24 cellular contexts compared by ENCODE assay signal in the genomic region with DNA sequence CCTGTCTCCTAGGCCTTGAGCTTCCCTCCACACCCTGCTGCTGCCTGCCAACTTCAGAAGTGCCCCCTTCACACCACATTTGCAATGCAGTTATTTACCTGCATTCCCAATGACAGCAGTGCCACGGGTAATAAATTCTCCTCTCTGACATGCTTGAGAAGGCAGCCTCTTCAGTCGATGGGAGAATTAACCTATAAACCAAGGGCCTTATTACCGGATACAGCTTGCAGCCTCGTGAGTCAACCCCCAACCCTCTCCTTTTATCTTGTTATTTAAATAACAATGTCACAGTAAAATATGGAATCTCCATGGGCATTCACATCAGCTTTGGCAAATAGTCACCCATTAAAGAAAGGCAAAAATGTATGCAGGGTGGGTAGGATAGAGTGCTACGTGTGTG. TPM values are rescaled to one million over a fixed set of nuclear protein-coding genes. Genes with fewer than 3 reads are reported as not detected.
DNase-seq lines count a peak whose midpoint lies in the region; TF ChIP-seq lines count a peak whose summit lies in the region.
"Had no signal": no experiment of that assay in that cellular context is flagged by ENCODE, and none has a peak within 500 bp of the region (broad histone marks: within the 10 kb centered on the region; RNA-seq: fewer than 3 reads in every experiment).

No MANE protein-coding gene starts in this region.

- H3K36me3 Mint-ChIP-seq in osteocyte (ENCODE audit: unreplicated experiment), result no peaks in the 10 kb centered on the region
- H3K36me3 Mint-ChIP-seq: activated naive CD4-positive, alpha-beta T cell treated with anti-CD3 and anti-CD28 coated beads, Interleukin-2, amount 50 U/mL, for 72 hours; brain; mesothelial cell of epicardium had no signal

- peaks cover 29% of the 10 kb centered on the region for H3K27me3 Mint-ChIP-seq in osteocyte (ENCODE audit: unreplicated experiment)

- H3K4me3 Mint-ChIP-seq in osteocyte (ENCODE audit: unreplicated experiment), result no peak overlapping the region
- H3K4me3 Mint-ChIP-seq: activated B cell treated with CpG ODN at 0.5 μM for 24 hours; activated T-cell treated with anti-CD3 and anti-CD28 coated beads, Interleukin-2, amount 50 U/mL, for 72 hours; brain; mesothelial cell of epicardium; T-helper 1 cell treated with Interleukin-12 subunit alpha and Interleukin-12 subunit beta and Interleukin-4 antibody, amounts not matched to agents 30 μg/mL and 1 μg/mL, for 36 hours had no signal

- H3K4me1 Mint-ChIP-seq in osteocyte (ENCODE audit: unreplicated experiment), result no peaks in the 10 kb centered on the region
- H3K4me1 Mint-ChIP-seq: activated B cell treated with CpG ODN at 0.5 μM for 24 hours had no signal

- no peak overlapping the region for H3K27ac Mint-ChIP-seq in osteocyte (ENCODE audit: unreplicated experiment)
- H3K27ac Mint-ChIP-seq: activated B cell treated with CpG ODN at 0.5 μM for 24 hours; activated naive CD4-positive, alpha-beta T cell treated with anti-CD3 and anti-CD28 coated beads, Interleukin-2, amount 50 U/mL, for 72 hours; activated T-cell treated with anti-CD3 and anti-CD28 coated beads, Interleukin-2, amount 50 U/mL, for 72 hours; brain; mesothelial cell of epicardium; T-helper 1 cell treated with Interleukin-12 subunit alpha and Interleukin-12 subunit beta and Interleukin-4 antibody, amounts not matched to agents 30 μg/mL and 1 μg/mL, for 36 hours had no signal

- peaks cover 10% of the 10 kb centered on the region for H3K27me3 ChIP-seq in osteoblast (ENCODE audit: insufficient read depth, low read length)
- H3K27me3 ChIP-seq: right atrium auricular region, upper lobe of left lung had no signal

- H3K79me2 ChIP-seq in osteoblast (ENCODE audit: insufficient read depth, low read length), result no peaks in the 10 kb centered on the region

- no peak overlapping the region for H2AFZ ChIP-seq in osteoblast (ENCODE audit: low read length)

- H3K36me3 ChIP-seq in osteoblast (ENCODE audit: insufficient read depth, low read length), result no peaks in the 10 kb centered on the region
- H3K36me3 ChIP-seq: right atrium auricular region, upper lobe of left lung had no signal

- no peaks in the 10 kb centered on the region for H3K4me1 ChIP-seq in osteoblast (ENCODE audit: insufficient read depth, low read length)
- H3K4me1 ChIP-seq: right atrium auricular region, upper lobe of left lung had no signal

- no peaks in the 10 kb centered on the region for H4K20me1 ChIP-seq in osteoblast (ENCODE audit: insufficient read depth, low read length)

- DNase-seq in DMS53 treated with DMSO at 0.1 percent for 48 hours (lab: John Stamatoyannopoulos, UW; ENCODE audit: unreplicated experiment) (peak; percentile 12), NCI-H1436 treated with DMSO at 0.1 percent for 48 hours (lab: John Stamatoyannopoulos, UW) (peak; percentile 17), NCI-H526 treated with DMSO at 0.1 percent for 48 hours (lab: John Stamatoyannopoulos, UW) (peak; percentile 70), left kidney (ENCODE audit: low read depth, low spot score) (peak; percentile 95), amniotic stem cell (lab: John Stamatoyannopoulos, UW) (no peak), osteoblast (ENCODE audit: insufficient read length, low spot score, missing footprints) (no peak), osteocyte (ENCODE audit: extremely low spot score, unreplicated experiment) (no peak)
- no peak for DNase-seq in stimulated activated CD4-positive, alpha-beta T cell treated with anti-CD3 and anti-CD28 coated beads, Interleukin-1b, Interleukin-23, amount 100 ng/mL, for 48 hours
- DNase-seq: activated B cell treated with CpG ODN at 0.5 μM for 24 hours; activated T-cell treated with anti-CD3 and anti-CD28 coated beads, Interleukin-2, amount 50 U/mL, for 72 hours; cortex of kidney; foreskin fibroblast; GOT3; hypothalamus; left colon; NCI-H226; SIG-M5; stimulated activated naive CD8-positive, alpha-beta T cell treated with anti-CD3 and anti-CD28 coated beads, Interleukin-15, Interleukin-2, amounts not matched to agents 100 U/mL and 50 U/mL, for 24 hours; upper lobe of left lung had no signal

- no peak overlapping the region for H3K4me2 ChIP-seq in osteoblast (ENCODE audit: insufficient read depth, low read length)

- no peaks in the 10 kb centered on the region for H3K9me3 Mint-ChIP-seq in osteocyte (ENCODE audit: unreplicated experiment)
- H3K9me3 Mint-ChIP-seq: activated B cell treated with CpG ODN at 0.5 μM for 24 hours; mesothelial cell of epicardium; T-helper 1 cell treated with Interleukin-12 subunit alpha and Interleukin-12 subunit beta and Interleukin-4 antibody, amounts not matched to agents 30 μg/mL and 1 μg/mL, for 36 hours had no signal

- TF ChIP-seq CTCF in osteoblast (IDR thresholded peaks at IDR 0.05; ENCODE audit: extremely low read depth, low read depth, low read length) (no peak), osteocyte (IDR thresholded peaks at IDR 0.05) (no peak)

- H3K27ac ChIP-seq in osteoblast (ENCODE audit: low read depth, low read length), result no peak overlapping the region
- H3K27ac ChIP-seq: right atrium auricular region, upper lobe of left lung had no signal

- H3K9me3 ChIP-seq in osteoblast (ENCODE audit: low read depth, low read length), result no peaks in the 10 kb centered on the region
- H3K9me3 ChIP-seq: right atrium auricular region, upper lobe of left lung had no signal

- no peak overlapping the region for H3K4me3 ChIP-seq in osteoblast (ENCODE audit: insufficient read depth, low read length)
- H3K4me3 ChIP-seq: right atrium auricular region, upper lobe of left lung had no signal

RNA-seq across cellular contexts. Expression of gene LGI2, which starts 34.7 kb away (rescaled TPM):
- total RNA-seq in osteoblast (under 0.01 TPM in 2 replicates), osteocyte (0.08 TPM in 1 of 2 replicates, not detected in the other)
- total RNA-seq: activated B cell treated with CpG ODN at 0.5 μM for 24 hours; activated naive CD4-positive, alpha-beta T cell treated with anti-CD3 and anti-CD28 coated beads, Interleukin-2, amount 50 U/mL, for 72 hours; activated T-cell treated with anti-CD3 and anti-CD28 coated beads, Interleukin-2, amount 50 U/mL, for 72 hours had no signal

Comparison
In these comparisons a context has a peak if more than half of its experiments do, and no peak if none do; other contexts are left out.
1. DNase-seq: peak in DMS53 treated with DMSO at 0.1 percent for 48 hours (single experiment), NCI-H1436 treated with DMSO at 0.1 percent for 48 hours (single experiment), NCI-H526 treated with DMSO at 0.1 percent for 48 hours (single experiment) and left kidney (single experiment); none in stimulated activated CD4-positive, alpha-beta T cell treated with anti-CD3 and anti-CD28 coated beads, Interleukin-1b, Interleukin-23, amount 100 ng/mL, for 48 hours (single experiment), amniotic stem cell (single experiment), osteoblast (single experiment) and osteocyte (single experiment).